Comparison of ENCODE assay signal across 9 cellular contexts in the genomic region with DNA sequence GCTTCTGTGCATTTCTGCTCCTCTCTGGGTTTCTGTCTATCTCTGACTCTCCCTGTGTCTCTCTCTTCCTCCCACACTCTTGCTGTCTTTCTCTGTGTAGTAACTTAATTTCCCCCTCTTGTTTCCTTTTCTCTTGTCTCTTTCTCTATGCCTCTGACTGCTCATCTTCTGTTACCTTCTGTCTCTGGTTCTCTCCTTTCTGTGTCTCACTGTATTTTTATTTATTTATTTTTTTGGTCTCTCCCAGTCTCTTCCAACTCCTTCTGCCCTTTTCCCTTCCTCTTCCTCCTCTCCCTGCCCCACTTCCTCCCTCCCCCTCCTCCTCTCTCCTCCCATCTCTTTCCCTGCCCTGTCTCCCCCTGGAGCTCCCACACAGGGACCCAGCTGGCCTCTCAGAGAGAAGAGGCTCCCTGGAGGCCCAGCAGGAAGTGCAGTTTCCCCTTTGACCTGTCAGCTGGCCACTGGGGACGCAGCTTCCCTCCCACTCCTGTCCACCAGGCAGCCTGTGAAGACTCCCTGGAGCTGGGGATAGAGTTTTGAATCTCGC. TPM values are rescaled to one million over a fixed set of nuclear protein-coding genes. Genes with fewer than 3 reads are reported as not detected.
DNase-seq lines count a peak whose midpoint lies in the region; ATAC-seq and TF ChIP-seq lines count a peak whose summit lies in the region.
"Had no signal": no experiment of that assay in that cellular context is flagged by ENCODE, and none has a peak within 500 bp of the region (broad histone marks: within the 10 kb centered on the region; RNA-seq: fewer than 3 reads in every experiment).

No MANE protein-coding gene starts in this region.

- H3K9me3 Mint-ChIP-seq in activated CD4-positive, alpha-beta T cell treated with anti-CD3 and anti-CD28 coated beads for 36 hours (ENCODE audit: low read depth): no peaks in the 10 kb centered on the region
- H3K9me3 Mint-ChIP-seq in glutamatergic neuron (ENCODE audit: unreplicated experiment): peaks cover 1% of the 10 kb centered on the region

- peak; percentile 82 for ATAC-seq in activated CD4-positive, alpha-beta T cell treated with anti-CD3 and anti-CD28 coated beads for 36 hours
- no peak for ATAC-seq in gastrocnemius medialis
- no peak for ATAC-seq in HG03520 (IDR thresholded peaks at IDR 0.05; ENCODE audit: unreplicated experiment)

- no peaks in the 10 kb centered on the region for H3K27me3 ChIP-seq in gastrocnemius medialis

- H3K4me3 ChIP-seq in gastrocnemius medialis: no peak overlapping the region

- in situ Hi-C loops in gastrocnemius medialis (cut with MboI; ENCODE audit: low sequenced_read_pairs in 4 of 4): no loop called here

- peaks cover 26% of the 10 kb centered on the region for H3K4me1 Mint-ChIP-seq in activated CD4-positive, alpha-beta T cell treated with anti-CD3 and anti-CD28 coated beads for 36 hours
- H3K4me1 Mint-ChIP-seq in glutamatergic neuron (ENCODE audit: low read depth, unreplicated experiment): peaks cover 10% of the 10 kb centered on the region

- peak overlapping the region; percentile 87 for H3K27ac Mint-ChIP-seq in activated CD4-positive, alpha-beta T cell treated with anti-CD3 and anti-CD28 coated beads for 36 hours
- H3K27ac Mint-ChIP-seq in glutamatergic neuron (ENCODE audit: unreplicated experiment): peak overlapping the region; percentile 91

- H3K27me3 Mint-ChIP-seq in activated CD4-positive, alpha-beta T cell treated with anti-CD3 and anti-CD28 coated beads for 36 hours: no peaks in the 10 kb centered on the region
- peaks cover 4% of the 10 kb centered on the region for H3K27me3 Mint-ChIP-seq in glutamatergic neuron (ENCODE audit: unreplicated experiment)

- no peak for TF ChIP-seq CTCF in glutamatergic neuron (IDR thresholded peaks at IDR 0.05; ENCODE audit: partially characterized antibody, unreplicated experiment)
- no peak for TF ChIP-seq CTCF in gastrocnemius medialis (IDR thresholded peaks at IDR 0.05 in 4 of 5, conservative IDR thresholded peaks at IDR 0.05 in 1 of 5)

- CTCF ChIA-PET in activated CD4-positive, alpha-beta T cell treated with anti-CD3 and anti-CD28 coated beads for 36 hours (lab: Charles Lee): no interaction called here

- H3K9me3 ChIP-seq in gastrocnemius medialis: no peaks in the 10 kb centered on the region

- no peak for TF ChIP-seq POLR2A in gastrocnemius medialis (IDR thresholded peaks at IDR 0.05)

- intact Hi-C loops in activated CD4-positive, alpha-beta T cell treated with anti-CD3 and anti-CD28 coated beads for 36 hours (cut with DNase I, micrococcal nuclease): no loop called here
- intact Hi-C loops in gastrocnemius medialis (cut with DNase I; ENCODE audit: low total_unique reads): no loop called here

- H3K4me3 Mint-ChIP-seq in activated CD4-positive, alpha-beta T cell treated with anti-CD3 and anti-CD28 coated beads for 36 hours: no peak overlapping the region
- H3K4me3 Mint-ChIP-seq in glutamatergic neuron (ENCODE audit: unreplicated experiment): peak overlapping the region; percentile 30

- POLR2A ChIA-PET in activated CD4-positive, alpha-beta T cell treated with anti-CD3 and anti-CD28 coated beads for 36 hours (lab: Charles Lee): no interaction called here

- peaks cover 0 to 6% of the 10 kb centered on the region in 2 donors for H3K4me1 ChIP-seq in gastrocnemius medialis

- H3K36me3 Mint-ChIP-seq in activated CD4-positive, alpha-beta T cell treated with anti-CD3 and anti-CD28 coated beads for 36 hours (ENCODE audit: low read depth): no peaks in the 10 kb centered on the region
- H3K36me3 Mint-ChIP-seq in glutamatergic neuron (ENCODE audit: unreplicated experiment): no peaks in the 10 kb centered on the region

- peak; percentile 26 for DNase-seq in activated CD4-positive, alpha-beta T cell treated with anti-CD3 and anti-CD28 coated beads for 36 hours
- DNase-seq in activated CD4-positive, alpha-beta T cell treated with anti-CD3 and anti-CD28 coated beads, Interleukin-2, amount 50 U/mL, for 48 hours: no peak
- DNase-seq in RPMI7951 (ENCODE audit: low read depth) (peak; percentile 56), glutamatergic neuron (peak; percentile 80), gastrocnemius medialis (peak; percentile 24 to 29), KG1 (lab: John Stamatoyannopoulos, UW) (no peak), mesenteric fat pad (ENCODE audit: low spot score) (no peak)
- DNase-seq: mammary epithelial cell had no signal

- peak overlapping the region; percentile 29 to 54 (median 40) for H3K27ac ChIP-seq in gastrocnemius medialis

- no peaks in the 10 kb centered on the region for H3K36me3 ChIP-seq in gastrocnemius medialis

RNA-seq across cellular contexts. Expression of a gene that starts 38.3 kb away (rescaled TPM):
- total RNA-seq in activated CD4-positive, alpha-beta T cell treated with anti-CD3 and anti-CD28 coated beads for 36 hours: 100 to 1,000 TPM; 720 to 773 TPM
- 260 and 282 TPM in 2 replicates for total RNA-seq in RPMI7951 (2014; rRNA removed; shearing (Covaris generic))
- total RNA-seq in glutamatergic neuron (ENCODE audit: unreplicated experiment) (122 TPM), gastrocnemius medialis (100 to 1,000 TPM in 3 of 4 donors, 10 to 100 TPM in 1; 38.9 to 115 (median 104) TPM), mesenteric fat pad (673 TPM)

RNA-seq across cellular contexts. Expression of a gene that starts 55.4 kb away (rescaled TPM):
- 10 to 100 TPM; 95.5 to 99.1 TPM for total RNA-seq in activated CD4-positive, alpha-beta T cell treated with anti-CD3 and anti-CD28 coated beads for 36 hours
- total RNA-seq in RPMI7951 (2014; rRNA removed; shearing (Covaris generic)): 17.8 and 19.8 TPM in 2 replicates
- 66.1 TPM for total RNA-seq in glutamatergic neuron (ENCODE audit: unreplicated experiment)
- total RNA-seq in gastrocnemius medialis: 100 to 1,000 TPM in 1 of 4 donors, 10 to 100 TPM in 3; 64.9 to 122 (median 86.0) TPM
- 52.0 TPM for total RNA-seq in mesenteric fat pad

Comparison
In these comparisons a context has a peak if more than half of its experiments do, and no peak if none do; other contexts are left out.
1. DNase-seq: peak in activated CD4-positive, alpha-beta T cell treated with anti-CD3 and anti-CD28 coated beads for 36 hours (single experiment), RPMI7951 (single experiment), glutamatergic neuron (single experiment) and gastrocnemius medialis (2 of 2); none in activated CD4-positive, alpha-beta T cell treated with anti-CD3 and anti-CD28 coated beads, Interleukin-2, amount 50 U/mL, for 48 hours (0 of 2), KG1 (single experiment) and mesenteric fat pad (single experiment).